In the genomic region with DNA sequence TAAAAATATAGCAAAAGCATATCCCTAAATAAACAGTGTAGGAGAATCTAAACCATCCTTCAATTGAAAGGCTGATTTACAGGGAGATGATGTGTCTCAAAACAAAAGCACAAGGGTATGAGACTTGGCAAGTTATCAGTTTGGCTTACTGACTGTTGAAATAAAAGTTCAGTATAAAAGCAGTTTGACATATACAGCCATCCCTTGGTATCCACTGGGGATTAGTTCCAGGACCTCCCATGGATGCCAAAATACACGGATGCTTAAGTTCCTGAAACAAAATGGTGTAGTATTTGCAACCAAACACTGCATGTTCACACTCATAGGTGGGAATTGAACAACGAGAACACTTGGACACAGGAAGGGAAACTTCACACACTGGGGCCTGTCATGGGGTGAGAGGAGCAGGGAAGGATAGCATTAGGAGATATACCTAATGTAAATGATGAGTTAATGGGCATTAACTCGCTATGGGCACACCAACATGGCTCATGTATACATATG, we compare ENCODE assay signal across 20 cellular contexts.
"Had no signal": no experiment of that assay in that cellular context is flagged by ENCODE, and none has a peak within 500 bp of the region (broad histone marks: within the 10 kb centered on the region; RNA-seq: fewer than 3 reads in every experiment).

No MANE protein-coding gene starts in this region.

- ATAC-seq: activated naive CD4-positive, alpha-beta T cell treated with anti-CD3 and anti-CD28 coated beads, Interleukin-2, amount 50 U/mL, for 72 hours; activated naive CD8-positive, alpha-beta T cell treated with anti-CD3 and anti-CD28 coated beads, Interleukin-2, amount 50 U/mL, for 24 hours; activated T-cell treated with anti-CD3 and anti-CD28 coated beads, Interleukin-2, amount 50 U/mL, for 4 hours; T-cell had no signal

- H3K27me3 ChIP-seq: brain microvascular endothelial cell, cardiac muscle cell had no signal

- H3K4me3 ChIP-seq: cardiac muscle cell had no signal

- DNase-seq: activated CD4-positive, alpha-beta memory T cell treated with anti-CD3 and anti-CD28 coated beads for 36 hours; activated CD4-positive, alpha-beta T cell treated with anti-CD3 and anti-CD28 coated beads, Interleukin-2, amount 10 ng/mL, durations not matched to agents 7 days and 5 days; activated CD4-positive, CD25-positive, alpha-beta regulatory T cell; activated CD8-positive, alpha-beta memory T cell treated with anti-CD3 and anti-CD28 coated beads for 24 hours; activated effector memory CD4-positive, alpha-beta T cell treated with anti-CD3 and anti-CD28 coated beads, Interleukin-2, amount 50 U/mL, for 16 hours; activated naive CD4-positive, alpha-beta T cell treated with Interleukin-2 at 50 U/mL for 16 hours; activated naive CD8-positive, alpha-beta T cell treated with anti-CD3 and anti-CD28 coated beads, Interleukin-2, amount 50 U/mL, for 24 hours; activated T-cell treated with anti-CD3 and anti-CD28 coated beads, Interleukin-2, amount 50 U/mL, for 4 hours; amygdala; brain microvascular endothelial cell; cerebellar nuclear complex; KG1; MV-4-11; NCI-H1694 treated with DMSO at 0.1 percent for 48 hours; SIG-M5; T-cell; T-helper 2 cell; T1000 had no signal

- H3K36me3 ChIP-seq: brain microvascular endothelial cell, cardiac muscle cell had no signal

- H3K27ac ChIP-seq: brain microvascular endothelial cell, cardiac muscle cell had no signal
